Comparison of ENCODE assay signal across 8 cellular contexts in genomic region chr11:65593518-65594414, GRCh38. TPM values are rescaled to one million over a fixed set of nuclear protein-coding genes. Genes with fewer than 3 reads are reported as not detected.
DNase-seq lines count a peak whose midpoint lies in the region; ATAC-seq and TF ChIP-seq lines count a peak whose summit lies in the region.

No MANE protein-coding gene starts in this region.

- DNase-seq in AG04450 (ENCODE audit: low read depth, low spot score) (no peak), UCSD-AML1 (lab: John Stamatoyannopoulos, UW; ENCODE audit: unreplicated experiment) (peak; percentile 36), endothelial cell (ENCODE audit: low spot score) (peak; percentile 64), NCI-H2107 treated with DMSO at 0.1 percent for 48 hours (lab: John Stamatoyannopoulos, UW; ENCODE audit: unreplicated experiment) (no peak)
- no peak for DNase-seq in natural killer cell treated with Interleukin-12 subunit alpha and Interleukin-12 subunit beta and Interleukin-15 and Interleukin-18, amount 100 ng/mL, for 72 hours (ENCODE audit: low spot score)

- H3K4me3 Mint-ChIP-seq in endothelial cell (ENCODE audit: unreplicated experiment), result no peak overlapping the region
- no peak overlapping the region for H3K4me3 Mint-ChIP-seq in natural killer cell treated with Interleukin-12 subunit alpha and Interleukin-12 subunit beta and Interleukin-15 and Interleukin-18, amount 100 ng/mL, for 72 hours

- peaks cover 13% of the 10 kb centered on the region for H3K36me3 Mint-ChIP-seq in endothelial cell (ENCODE audit: low read depth, unreplicated experiment)
- H3K36me3 Mint-ChIP-seq in natural killer cell treated with Interleukin-12 subunit alpha and Interleukin-12 subunit beta and Interleukin-15 and Interleukin-18, amount 100 ng/mL, for 72 hours, result no peaks in the 10 kb centered on the region

- POLR2A ChIA-PET in AG04450 (lab: Yijun Ruan, JAX), result interaction anchor here (0.5 to 1.7 kb wide), 8 partner anchors 11 to 228 kb away, joined by 3 to 17 read pairs (median 4); partner anchors contain the start of gene PCNX3

- ATAC-seq in GM18505 (IDR thresholded peaks at IDR 0.05; ENCODE audit: unreplicated experiment), result no peak
- peak; percentile 50 to 63 for ATAC-seq in natural killer cell treated with Interleukin-12 subunit alpha and Interleukin-12 subunit beta and Interleukin-15 and Interleukin-18, amount 100 ng/mL, for 72 hours
- ATAC-seq in GM21528 (IDR thresholded peaks at IDR 0.05; ENCODE audit: low FRiP score, unreplicated experiment), result no peak
- ATAC-seq in GM18858 (IDR thresholded peaks at IDR 0.05; ENCODE audit: unreplicated experiment), result no peak

- TF ChIP-seq POLR2A in GM18505 (IDR thresholded peaks at IDR 0.05; ENCODE audit: borderline replicate concordance, extremely low read depth, insufficient read depth, insufficient read length), result peak; percentile 35

- H3K9me3 ChIP-seq in AG04450 (ENCODE audit: control insufficient read depth, insufficient read depth, low read length), result no peaks in the 10 kb centered on the region

- no peaks in the 10 kb centered on the region for H3K9me3 Mint-ChIP-seq in endothelial cell (ENCODE audit: unreplicated experiment)
- no peaks in the 10 kb centered on the region for H3K9me3 Mint-ChIP-seq in natural killer cell treated with Interleukin-12 subunit alpha and Interleukin-12 subunit beta and Interleukin-15 and Interleukin-18, amount 100 ng/mL, for 72 hours

- no peak overlapping the region for H3K4me3 ChIP-seq in AG04450 (ENCODE audit: low read depth, low read length)

- TF ChIP-seq CTCF in AG04450 (IDR thresholded peaks at IDR 0.05; ENCODE audit: low read depth, low read length), result peak; percentile 75
- no peak for TF ChIP-seq CTCF in endothelial cell (IDR thresholded peaks at IDR 0.05; ENCODE audit: unreplicated experiment)

- no peaks in the 10 kb centered on the region for H3K27me3 ChIP-seq in AG04450 (ENCODE audit: control insufficient read depth, insufficient read depth, low read length)

- CTCF ChIA-PET in AG04450 (lab: Charles Lee), result interaction anchor here (0.6 to 3.8 kb wide), 22 partner anchors 8 to 227 kb away, joined by 3 to 48 read pairs (median 6); partner anchors contain the start of genes EHBP1L1, FAM89B, PCNX3 and SCYL1

- H3K4me1 Mint-ChIP-seq in endothelial cell (ENCODE audit: unreplicated experiment), result peaks cover 4% of the 10 kb centered on the region
- H3K4me1 Mint-ChIP-seq in natural killer cell treated with Interleukin-12 subunit alpha and Interleukin-12 subunit beta and Interleukin-15 and Interleukin-18, amount 100 ng/mL, for 72 hours (ENCODE audit: low read depth in 2 of 2), result peaks cover 4 to 16% of the 10 kb centered on the region in 2 donors

- H3K27me3 Mint-ChIP-seq in endothelial cell (ENCODE audit: unreplicated experiment), result peaks cover 33% of the 10 kb centered on the region
- H3K27me3 Mint-ChIP-seq in natural killer cell treated with Interleukin-12 subunit alpha and Interleukin-12 subunit beta and Interleukin-15 and Interleukin-18, amount 100 ng/mL, for 72 hours, result no peaks in the 10 kb centered on the region

- peak overlapping the region; percentile 24 for H3K27ac Mint-ChIP-seq in endothelial cell (ENCODE audit: unreplicated experiment)
- H3K27ac Mint-ChIP-seq in natural killer cell treated with Interleukin-12 subunit alpha and Interleukin-12 subunit beta and Interleukin-15 and Interleukin-18, amount 100 ng/mL, for 72 hours, result no peak overlapping the region

- no peak overlapping the region for H3K27ac ChIP-seq in AG04450 (ENCODE audit: low read depth, low read length)

RNA-seq across cellular contexts. Expression of gene KCNK7, which starts 1.8 kb away (rescaled TPM):
- polyA plus RNA-seq in AG04450 (2011; rRNA removed), result 0.17 TPM in 1 of 2 replicates, not detected in the other
- not detected in 2 replicates for polyA minus RNA-seq in AG04450 (2011; rRNA and poly(A)+ RNA removed)
- 2.0 TPM for total RNA-seq in endothelial cell (ENCODE audit: unreplicated experiment)
- 1 to 10 TPM; 2.3 to 2.8 TPM for total RNA-seq in natural killer cell treated with Interleukin-12 subunit alpha and Interleukin-12 subunit beta and Interleukin-15 and Interleukin-18, amount 100 ng/mL, for 72 hours

RNA-seq across cellular contexts. Expression of gene EHBP1L1, which starts 17.9 kb away (rescaled TPM):
- 11.3 and 15.2 TPM in 2 replicates for polyA plus RNA-seq in AG04450 (2011; rRNA removed)
- 11.4 and 14.3 TPM in 2 replicates for polyA minus RNA-seq in AG04450 (2011; rRNA and poly(A)+ RNA removed)
- 4.7 TPM for total RNA-seq in endothelial cell (ENCODE audit: unreplicated experiment)
- total RNA-seq in natural killer cell treated with Interleukin-12 subunit alpha and Interleukin-12 subunit beta and Interleukin-15 and Interleukin-18, amount 100 ng/mL, for 72 hours, result 100 to 1,000 TPM; 156 to 188 TPM

RNA-seq across cellular contexts. Expression of gene MAP3K11, which starts 20.3 kb away (rescaled TPM):
- 12.6 and 17.1 TPM in 2 replicates for polyA plus RNA-seq in AG04450 (2011; rRNA removed)
- 21.6 and 26.2 TPM in 2 replicates for polyA minus RNA-seq in AG04450 (2011; rRNA and poly(A)+ RNA removed)
- total RNA-seq in endothelial cell (ENCODE audit: unreplicated experiment), result 238 TPM
- total RNA-seq in natural killer cell treated with Interleukin-12 subunit alpha and Interleukin-12 subunit beta and Interleukin-15 and Interleukin-18, amount 100 ng/mL, for 72 hours, result 10 to 100 TPM; 81.1 to 83.3 TPM

RNA-seq across cellular contexts. Expression of gene FAM89B, which starts 21.4 kb away (rescaled TPM):
- polyA plus RNA-seq in AG04450 (2011; rRNA removed), result 28.8 and 40.8 TPM in 2 replicates
- 16.5 and 25.0 TPM in 2 replicates for polyA minus RNA-seq in AG04450 (2011; rRNA and poly(A)+ RNA removed)
- total RNA-seq in endothelial cell (ENCODE audit: unreplicated experiment), result 44.7 TPM
- 10 to 100 TPM; 38.0 to 71.5 TPM for total RNA-seq in natural killer cell treated with Interleukin-12 subunit alpha and Interleukin-12 subunit beta and Interleukin-15 and Interleukin-18, amount 100 ng/mL, for 72 hours

RNA-seq across cellular contexts. Expression of gene PCNX3, which starts 21.8 kb away (rescaled TPM):
- 9.7 and 14.0 TPM in 2 replicates for polyA plus RNA-seq in AG04450 (2011; rRNA removed)
- 19.5 and 24.1 TPM in 2 replicates for polyA minus RNA-seq in AG04450 (2011; rRNA and poly(A)+ RNA removed)
- 76.1 TPM for total RNA-seq in endothelial cell (ENCODE audit: unreplicated experiment)
- 10 to 100 TPM; 65.1 to 96.9 TPM for total RNA-seq in natural killer cell treated with Interleukin-12 subunit alpha and Interleukin-12 subunit beta and Interleukin-15 and Interleukin-18, amount 100 ng/mL, for 72 hours

Comparison
In these comparisons a context has a peak if more than half of its experiments do, and no peak if none do; other contexts are left out.
1. DNase-seq: peak in UCSD-AML1 (single experiment) and endothelial cell (single experiment); none in AG04450 (single experiment), natural killer cell treated with Interleukin-12 subunit alpha and Interleukin-12 subunit beta and Interleukin-15 and Interleukin-18, amount 100 ng/mL, for 72 hours (single experiment) and NCI-H2107 treated with DMSO at 0.1 percent for 48 hours (single experiment).
2. ATAC-seq: peak in natural killer cell treated with Interleukin-12 subunit alpha and Interleukin-12 subunit beta and Interleukin-15 and Interleukin-18, amount 100 ng/mL, for 72 hours (2 of 2); none in GM18505 (single experiment), GM21528 (single experiment) and GM18858 (single experiment).
3. RNA of gene EHBP1L1, which starts 17.9 kb away (total RNA-seq): 156 to 188 TPM in natural killer cell treated with Interleukin-12 subunit alpha and Interleukin-12 subunit beta and Interleukin-15 and Interleukin-18, amount 100 ng/mL, for 72 hours; 4.7 TPM in endothelial cell (single experiment); every median in the first group is over 10 times any median in the second.